3 cellular contexts compared by ENCODE assay signal in the genomic region with DNA sequence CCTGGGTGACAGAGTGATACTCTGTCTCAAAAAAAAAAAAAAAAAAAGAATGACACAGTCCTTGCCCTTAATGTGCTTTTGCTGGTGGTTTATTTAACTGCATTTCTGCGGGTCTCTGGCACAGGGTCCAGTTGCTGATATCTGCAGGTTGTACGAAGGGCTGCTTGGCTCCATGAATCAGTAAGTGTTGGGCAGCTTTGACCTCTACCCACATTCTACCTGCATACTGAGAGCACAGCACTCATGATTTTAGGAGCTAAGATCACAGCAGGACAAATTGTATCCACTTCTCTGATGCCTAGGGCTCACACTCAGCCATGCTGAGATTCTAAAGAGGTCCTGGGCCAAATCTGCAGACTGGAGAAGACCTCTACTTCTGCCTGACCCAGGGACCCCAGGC.
"Had no signal": no experiment of that assay in that cellular context is flagged by ENCODE, and none has a peak within 500 bp of the region (broad histone marks: within the 10 kb centered on the region; RNA-seq: fewer than 3 reads in every experiment).

No MANE protein-coding gene starts in this region.

- H3K4me3 ChIP-seq: GM12878 had no signal

- DNase-seq: GDM1, GF-D8 had no signal

- ATAC-seq: GM12878 had no signal
